ENCODE assay signal across 2 cellular contexts in genomic region chr12:128903231-128903630, GRCh38.
TF ChIP-seq lines count a peak whose summit lies in the region.

No MANE protein-coding gene starts in this region.

TF ChIP-seq in liver, 16 proteins besides CTCF, POLR2A, EP300 and RAD21:
- TF ChIP-seq EGR1 (IDR thresholded peaks at IDR 0.05; ENCODE audit: low read depth in 2 of 2) (no peak), HNF4A (conservative IDR thresholded peaks at IDR 0.05) (no peak), HNF4G (IDR thresholded peaks at IDR 0.05) (no peak), RXRA (IDR thresholded peaks at IDR 0.05) (no peak), ATF3 (IDR thresholded peaks at IDR 0.05) (no peak), FOXA1 (IDR thresholded peaks at IDR 0.05) (no peak), ZBTB33 (IDR thresholded peaks at IDR 0.05) (no peak), TAF1 (conservative IDR thresholded peaks at IDR 0.05) (no peak), REST (IDR thresholded peaks at IDR 0.05) (no peak), MAX (IDR thresholded peaks at IDR 0.05) (no peak)

TF ChIP-seq in HepG2, 621 proteins besides CTCF, POLR2A, EP300 and RAD21:
- no peak for TF ChIP-seq STAT5B (CRISPR knock-in tag; IDR thresholded peaks at IDR 0.05)
- no peak for TF ChIP-seq U2AF2 (IDR thresholded peaks at IDR 0.05; ENCODE audit: low read depth, low read length)
- no peak for TF ChIP-seq GATAD1 (CRISPR knock-in tag; IDR thresholded peaks at IDR 0.05)
TF ChIP-seq in HepG2: peak in this region for 0.
